9 cellular contexts compared by ENCODE assay signal in the genomic region with DNA sequence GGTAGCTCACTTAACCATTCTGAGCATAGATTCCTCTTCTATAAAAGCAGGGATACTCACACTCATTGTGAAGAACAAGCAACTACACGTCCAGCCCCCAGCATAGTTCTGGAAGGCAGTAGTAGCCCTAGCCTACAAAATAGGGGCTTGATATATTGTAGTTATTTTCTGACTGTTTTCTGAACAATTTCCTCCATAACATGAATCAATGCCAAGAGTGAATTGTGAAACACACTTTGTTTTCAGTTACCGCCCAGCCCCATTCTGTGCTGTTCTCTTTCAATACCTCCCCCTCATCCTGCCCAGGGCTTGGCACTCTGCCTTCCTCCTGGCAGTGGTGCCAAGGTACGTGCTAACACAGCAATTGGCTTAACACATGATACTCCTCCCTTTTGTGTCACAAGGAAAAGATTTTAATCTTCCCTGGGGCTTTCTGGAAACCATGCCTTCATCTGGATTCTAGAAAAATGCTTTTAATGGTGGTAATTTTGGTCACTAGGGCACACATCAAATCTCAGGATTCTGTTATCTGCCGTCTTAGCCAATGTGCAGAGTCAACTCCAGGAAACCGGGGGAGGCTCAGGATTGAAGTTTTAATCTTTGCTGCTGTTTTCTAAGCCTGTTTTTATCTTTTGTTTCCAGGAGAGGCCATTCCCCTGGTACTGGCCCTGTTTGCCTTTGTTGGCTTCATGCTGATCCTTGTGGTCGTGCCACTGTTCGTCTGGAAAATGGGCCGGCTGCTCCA. TPM values are rescaled to one million over a fixed set of nuclear protein-coding genes. Genes with fewer than 3 reads are reported as not detected.
DNase-seq lines count a peak whose midpoint lies in the region; ATAC-seq and TF ChIP-seq lines count a peak whose summit lies in the region.
"Had no signal": no experiment of that assay in that cellular context is flagged by ENCODE, and none has a peak within 500 bp of the region (broad histone marks: within the 10 kb centered on the region; RNA-seq: fewer than 3 reads in every experiment).

No MANE protein-coding gene starts in this region.

- peaks cover 0 to 5% of the 10 kb centered on the region in 2 experiments; a peak in 1 of 4 replicates for H3K4me1 ChIP-seq in HCT116 (ENCODE audit: control insufficient read depth in 1 of 2, insufficient read depth in 2 of 2, low read length in 2 of 2)
- peaks cover 45% of the 10 kb centered on the region for H3K4me1 ChIP-seq in RWPE2 (ENCODE audit: insufficient read depth, poor library complexity, severe bottlenecking)
- H3K4me1 ChIP-seq in sigmoid colon: peaks cover 0 to 19% (median 16%) of the 10 kb centered on the region in 4 donors

- no peaks in the 10 kb centered on the region for H3K36me3 Mint-ChIP-seq in mesothelial cell of epicardium
- H3K36me3 Mint-ChIP-seq: IgD-negative memory B cell had no signal

- RAD21 ChIA-PET in HCT116 (lab: Charles Lee; ENCODE audit: low non-redundant PET in 1 of 2, low total read pairs in 2 of 2, uncharacterized antibody in 2 of 2, unreplicated experiment in 2 of 2): no interaction called here

- TF ChIP-seq POLR2A in HCT116 (IDR thresholded peaks at IDR 0.05; ENCODE audit: borderline replicate concordance, extremely low read depth, insufficient read depth, insufficient read length) (no peak), sigmoid colon (IDR thresholded peaks at IDR 0.05) (no peak)

- ATAC-seq in HCT116 (no peak), RWPE2 (ENCODE audit: low read depth) (peak; percentile 89), HG03108 (IDR thresholded peaks at IDR 0.05; ENCODE audit: unreplicated experiment) (no peak)

- no peak for TF ChIP-seq EP300 in sigmoid colon (IDR thresholded peaks at IDR 0.05)

- H3K27ac ChIP-seq in HCT116 (ENCODE audit: low read depth, low read length) (no peak overlapping the region), RWPE2 (ENCODE audit: poor library complexity, severe bottlenecking) (peak overlapping the region; percentile 92), sigmoid colon (peak overlapping the region; percentile 51 to 77 (median 68))

- H3K79me2 ChIP-seq in HCT116 (ENCODE audit: insufficient read depth, low read length): no peaks in the 10 kb centered on the region

- H3K4me3 ChIP-seq in HCT116 (replicated peaks in 1 of 2; ENCODE audit: low read depth in 1 of 2, low read length in 2 of 2) (no peak overlapping the region), RWPE2 (ENCODE audit: severe bottlenecking) (no peak overlapping the region), fibroblast of villous mesenchyme (ENCODE audit: low read depth, low read length) (no peak overlapping the region), sigmoid colon (no peak overlapping the region)

- 21 to 56% methylated on average over 8 of the region's 8 CpGs for WGBS in sigmoid colon, 2 donors

- H3K27me3 Mint-ChIP-seq in mesothelial cell of epicardium (ENCODE audit: low read depth): no peaks in the 10 kb centered on the region
- H3K27me3 Mint-ChIP-seq: IgD-negative memory B cell had no signal

- no peaks in the 10 kb centered on the region for H3K9me3 ChIP-seq in HCT116 (ENCODE audit: control insufficient read depth in 1 of 2, insufficient read depth in 1 of 2, low read depth in 1 of 2, low read length in 2 of 2)
- no peaks in the 10 kb centered on the region for H3K9me3 ChIP-seq in RWPE2 (ENCODE audit: severe bottlenecking)
- H3K9me3 ChIP-seq in sigmoid colon: no peaks in the 10 kb centered on the region

- no peak for DNase-seq in HCT116 (ENCODE audit: low read depth, low spot score)
- DNase-seq in RWPE2 (ENCODE audit: low spot score): peak; percentile 86
- peak; percentile 79 for DNase-seq in fibroblast of villous mesenchyme (ENCODE audit: low read depth)
- peak; percentile 93 for DNase-seq in sigmoid colon
- DNase-seq in mesothelial cell of epicardium (ENCODE audit: low spot score in 2 of 2, unreplicated experiment in 2 of 2): no peak
- no peak for DNase-seq in GF-D8 (lab: John Stamatoyannopoulos, UW)
- DNase-seq in stimulated activated CD4-positive, alpha-beta T cell treated with anti-CD3 and anti-CD28 coated beads, Interleukin-4, amount 100 ng/mL, for 4 hours: no peak

- H2AFZ ChIP-seq in HCT116 (ENCODE audit: low read depth, low read length, poor library complexity, severe bottlenecking): no peak overlapping the region

- H3K27me3 ChIP-seq in HCT116 (ENCODE audit: insufficient read depth, low read length): no peaks in the 10 kb centered on the region
- H3K27me3 ChIP-seq in RWPE2 (ENCODE audit: insufficient read depth, poor library complexity, severe bottlenecking): no peaks in the 10 kb centered on the region
- no peaks in the 10 kb centered on the region for H3K27me3 ChIP-seq in sigmoid colon

- H4K20me1 ChIP-seq in HCT116 (ENCODE audit: insufficient read depth): no peaks in the 10 kb centered on the region

- H3K9me3 Mint-ChIP-seq in mesothelial cell of epicardium: no peaks in the 10 kb centered on the region
- H3K9me3 Mint-ChIP-seq: IgD-negative memory B cell had no signal

- TF ChIP-seq CTCF in HCT116 (IDR thresholded peaks at IDR 0.05 in 2 of 3, conservative IDR thresholded peaks at IDR 0.05 in 1 of 3; ENCODE audit: borderline replicate concordance in 1 of 3, insufficient read depth in 1 of 3, low read depth in 2 of 3, low read length in 2 of 3) (no peak), RWPE2 (IDR thresholded peaks at IDR 0.05; ENCODE audit: poor library complexity, severe bottlenecking) (no peak), fibroblast of villous mesenchyme (IDR thresholded peaks at IDR 0.05; ENCODE audit: insufficient read depth, low read depth, low read length) (no peak), sigmoid colon (IDR thresholded peaks at IDR 0.05) (no peak), mesothelial cell of epicardium (IDR thresholded peaks at IDR 0.05; ENCODE audit: unreplicated experiment) (no peak)

- no peak for TF ChIP-seq RAD21 in HCT116 (IDR thresholded peaks at IDR 0.05; ENCODE audit: low read depth)

- intact Hi-C loops in HCT116 (cut with micrococcal nuclease) (no loop called here), sigmoid colon (cut with DNase I) (loop anchor here (5.0 kb wide), 2 partner anchors 133 to 243 kb away; a partner anchor contains a TSS)

- H3K9ac ChIP-seq in HCT116 (ENCODE audit: low read length): no peak overlapping the region

- CTCF ChIA-PET in HCT116 (lab: Charles Lee): no interaction called here

- H3K4me1 Mint-ChIP-seq in mesothelial cell of epicardium: peaks cover 3% of the 10 kb centered on the region
- H3K4me1 Mint-ChIP-seq: IgD-negative memory B cell had no signal

- H3K36me3 ChIP-seq in HCT116 (ENCODE audit: control insufficient read depth in 1 of 2, insufficient read depth in 2 of 2, low read length in 2 of 2) (no peaks in the 10 kb centered on the region), RWPE2 (ENCODE audit: low read depth) (peaks cover 90% of the 10 kb centered on the region), sigmoid colon (no peaks in the 10 kb centered on the region)

- POLR2A ChIA-PET in HCT116 (lab: Charles Lee): no interaction called here

- H3K27ac Mint-ChIP-seq in mesothelial cell of epicardium: no peak overlapping the region
- H3K27ac Mint-ChIP-seq: IgD-negative memory B cell had no signal

- no peaks in the 10 kb centered on the region for H3K9me2 ChIP-seq in HCT116 (ENCODE audit: insufficient read depth)

- H3K4me2 ChIP-seq in HCT116 (ENCODE audit: low read length): no peak overlapping the region

- no TSS peak for BruUV-seq in HCT116 (replicated peaks; lab: Mats Ljungman, UMichigan)

- no peak overlapping the region for H3K4me3 Mint-ChIP-seq in mesothelial cell of epicardium
- H3K4me3 Mint-ChIP-seq: IgD-negative memory B cell had no signal

TF ChIP-seq in HCT116, 20 proteins besides CTCF, POLR2A, EP300 and RAD21:
- no peak for TF ChIP-seq EZH2phosphoT487 (IDR thresholded peaks at IDR 0.05; ENCODE audit: borderline replicate concordance)
- TF ChIP-seq YY1 (IDR thresholded peaks at IDR 0.05; ENCODE audit: extremely low read depth, insufficient replicate concordance, low read depth, low read length): no peak
- no peak for TF ChIP-seq FOSL1 (IDR thresholded peaks at IDR 0.05; ENCODE audit: low read depth)
- no peak for TF ChIP-seq POLR2AphosphoS5 (IDR thresholded peaks at IDR 0.05; ENCODE audit: low read depth, low read length)
- TF ChIP-seq JUND (IDR thresholded peaks at IDR 0.05): no peak
- TF ChIP-seq SIN3A (IDR thresholded peaks at IDR 0.05; ENCODE audit: low read depth): no peak
- TF ChIP-seq CEBPB (IDR thresholded peaks at IDR 0.05; ENCODE audit: low read depth): peak; percentile 58; the same call in 1 of the 2 replicates
- TF ChIP-seq CBX3 (IDR thresholded peaks at IDR 0.05; ENCODE audit: low read depth): no peak

RNA-seq across cellular contexts. Expression of a gene that starts 37.2 kb away (rescaled TPM):
- total RNA-seq in HCT116 (2021; ENCODE audit: unreplicated experiment) (6.1 TPM), fibroblast of villous mesenchyme (1.6 and 2.2 TPM in 2 replicates), sigmoid colon (1 to 10 TPM in 1 of 4 donors, under 1 TPM in 2, not detected in 1; 0.28 to 1.8 (median 0.54) TPM), mesothelial cell of epicardium (0.86 to 1.8 TPM (median 1.6 TPM) in 3 replicates)
- polyA plus RNA-seq in HCT116 (2012): 14.6 and 15.6 TPM in 2 replicates
- polyA plus RNA-seq in sigmoid colon: 1 to 10 TPM in 2 of 3 donors, not detected in 1; 1.2 to 1.5 TPM
- polyA plus RNA-seq: IgD-negative memory B cell had no signal

Comparison
In these comparisons a context has a peak if more than half of its experiments do, and no peak if none do; other contexts are left out.
1. DNase-seq: peak in RWPE2 (single experiment), fibroblast of villous mesenchyme (single experiment) and sigmoid colon (single experiment); none in HCT116 (single experiment), mesothelial cell of epicardium (0 of 2), GF-D8 (single experiment) and stimulated activated CD4-positive, alpha-beta T cell treated with anti-CD3 and anti-CD28 coated beads, Interleukin-4, amount 100 ng/mL, for 4 hours (0 of 2).